ENCODE assay signal across 34 cellular contexts in genomic region chr2:236489895-236490404, GRCh38.
"Had no signal": no experiment of that assay in that cellular context is flagged by ENCODE, and none has a peak within 500 bp of the region (broad histone marks: within the 10 kb centered on the region; RNA-seq: fewer than 3 reads in every experiment).

No MANE protein-coding gene starts in this region.

- DNase-seq: Karpas-422, Kasumi-1, MG63, MM.1S, MV-4-11, NCI-H1048, NCI-H1092, NCI-H1092 treated with DMSO at 0.1 percent for 48 hours, NCI-H1105, NCI-H1105 treated with DMSO at 0.1 percent for 48 hours, NCI-H1417, NCI-H1417 treated with DMSO at 0.1 percent for 48 hours, NCI-H1436, NCI-H1436 treated with DMSO at 0.1 percent for 48 hours, NCI-H146, NCI-H1694, NCI-H1694 treated with DMSO at 0.1 percent for 48 hours, NCI-H187, NCI-H187 treated with DMSO at 0.1 percent for 48 hours, NCI-H1930, NCI-H2029, NCI-H2029 treated with DMSO at 0.1 percent for 48 hours, NCI-H2081, NCI-H2081 treated with DMSO at 0.1 percent for 48 hours, NCI-H2107, NCI-H2171, NCI-H2171 treated with DMSO at 0.1 percent for 48 hours, NCI-H2227 treated with DMSO at 0.1 percent for 48 hours, NCI-H226, NCI-H345, NCI-H446, NCI-H446 treated with DMSO at 0.1 percent for 48 hours, NCI-H510A, NCI-H510A treated with DMSO at 0.1 percent for 48 hours had no signal

- H3K4me3 ChIP-seq: MG63 had no signal

- H3K9me3 ChIP-seq: MG63 had no signal

- H3K27me3 ChIP-seq: MG63 had no signal

- H3K36me3 ChIP-seq: MG63 had no signal
